9 cellular contexts compared by ENCODE assay signal in genomic region chr2:203804070-203804469, GRCh38.
DNase-seq lines count a peak whose midpoint lies in the region; ATAC-seq, FAIRE-seq and TF ChIP-seq lines count a peak whose summit lies in the region.
"Had no signal": no experiment of that assay in that cellular context is flagged by ENCODE, and none has a peak within 500 bp of the region (broad histone marks: within the 10 kb centered on the region; RNA-seq: fewer than 3 reads in every experiment).

No MANE protein-coding gene starts in this region.

- H3K36me3 ChIP-seq in vagina: no peaks in the 10 kb centered on the region
- H3K36me3 ChIP-seq in endodermal cell (ENCODE audit: control insufficient read depth, insufficient read depth, low read length): no peaks in the 10 kb centered on the region

- H3K4me3 ChIP-seq in foreskin fibroblast (ENCODE audit: low read depth in 1 of 2, low read length in 2 of 2) (no peak overlapping the region), vagina (no peak overlapping the region), endodermal cell (ENCODE audit: low read length) (no peak overlapping the region)

- no peaks in the 10 kb centered on the region for H3K9me3 ChIP-seq in vagina
- H3K9me3 ChIP-seq in endodermal cell (ENCODE audit: control insufficient read depth, low read length): peaks cover 6% of the 10 kb centered on the region

- no peak overlapping the region for H3K9ac ChIP-seq in endodermal cell (ENCODE audit: extremely low read depth, low read length, poor library complexity, severe bottlenecking)

- peak overlapping the region; percentile 52 for H3K27ac Mint-ChIP-seq in activated CD8-positive, alpha-beta T cell treated with anti-CD3 and anti-CD28 coated beads, Interleukin-2, amount 10 ng/mL, durations not matched to agents 7 days and 5 days
- H3K27ac Mint-ChIP-seq in endodermal cell: no peak overlapping the region

- H3K27me3 Mint-ChIP-seq in activated CD8-positive, alpha-beta T cell treated with anti-CD3 and anti-CD28 coated beads, Interleukin-2, amount 10 ng/mL, durations not matched to agents 7 days and 5 days (ENCODE audit: low read depth): no peaks in the 10 kb centered on the region
- peaks cover 2% of the 10 kb centered on the region for H3K27me3 Mint-ChIP-seq in endodermal cell (ENCODE audit: insufficient read depth)

- H3K27me3 ChIP-seq in vagina: no peaks in the 10 kb centered on the region
- H3K27me3 ChIP-seq in endodermal cell (ENCODE audit: control insufficient read depth, insufficient read depth, low read length, poor library complexity, severe bottlenecking): no peaks in the 10 kb centered on the region

- intact Hi-C loops in vagina (cut with DNase I): no loop called here

- CTCF ChIA-PET in activated CD8-positive, alpha-beta T cell treated with anti-CD3 and anti-CD28 coated beads, Interleukin-2, amount 10 ng/mL, durations not matched to agents 7 days and 5 days (lab: Charles Lee): interaction anchor here (0.9 to 3.4 kb wide), 7 partner anchors 8 to 94 kb away, joined by 3 to 36 read pairs (median 5); no protein-coding TSS in a partner anchor

- peak; percentile 46 for DNase-seq in H54 (ENCODE audit: insufficient read length, low spot score)
- DNase-seq in activated CD8-positive, alpha-beta T cell treated with anti-CD3 and anti-CD28 coated beads, Interleukin-2, amount 10 ng/mL, durations not matched to agents 7 days and 5 days: peak; percentile 49
- DNase-seq in foreskin fibroblast: peak; percentile 94 to 95
- peak in 2 of 3 donors; percentile 29 to 51 for DNase-seq in stimulated activated CD4-positive, alpha-beta T cell treated with anti-CD3 and anti-CD28 coated beads, TNF-alpha, amount 100 ng/mL, for 48 hours (ENCODE audit: low read depth in 3 of 3)
- no peak for DNase-seq in vagina (ENCODE audit: extremely low spot score in 2 of 2)
- no peak for DNase-seq in NCI-H1694 treated with DMSO at 0.1 percent for 48 hours (lab: John Stamatoyannopoulos, UW)
- DNase-seq in endodermal cell: no peak
- no peak for DNase-seq in GM19240 (ENCODE audit: insufficient read length, low spot score)

- TF ChIP-seq POLR2A in H54 (IDR thresholded peaks at IDR 0.05; ENCODE audit: low read depth, low read length) (no peak), vagina (IDR thresholded peaks at IDR 0.05) (no peak)

- no peak overlapping the region for H3K27ac ChIP-seq in vagina
- H3K27ac ChIP-seq in endodermal cell (ENCODE audit: low read depth, low read length): no peak overlapping the region

- H3K4me3 Mint-ChIP-seq in activated CD8-positive, alpha-beta T cell treated with anti-CD3 and anti-CD28 coated beads, Interleukin-2, amount 10 ng/mL, durations not matched to agents 7 days and 5 days: peak overlapping the region; percentile 16
- H3K4me3 Mint-ChIP-seq in endodermal cell: no peak overlapping the region

- H3K36me3 Mint-ChIP-seq in activated CD8-positive, alpha-beta T cell treated with anti-CD3 and anti-CD28 coated beads, Interleukin-2, amount 10 ng/mL, durations not matched to agents 7 days and 5 days (ENCODE audit: low read depth): peaks cover 30% of the 10 kb centered on the region
- no peaks in the 10 kb centered on the region for H3K36me3 Mint-ChIP-seq in endodermal cell (ENCODE audit: low read depth)

- TF ChIP-seq CTCF in foreskin fibroblast (IDR thresholded peaks at IDR 0.05; ENCODE audit: low read depth, low read length): no peak
- TF ChIP-seq CTCF in vagina (IDR thresholded peaks at IDR 0.05): no peak
- TF ChIP-seq CTCF in endodermal cell (conservative IDR thresholded peaks at IDR 0.05): no peak

- peak; percentile 77 for ATAC-seq in activated CD8-positive, alpha-beta T cell treated with anti-CD3 and anti-CD28 coated beads, Interleukin-2, amount 10 ng/mL, durations not matched to agents 7 days and 5 days

- H3K9me3 Mint-ChIP-seq in activated CD8-positive, alpha-beta T cell treated with anti-CD3 and anti-CD28 coated beads, Interleukin-2, amount 10 ng/mL, durations not matched to agents 7 days and 5 days (ENCODE audit: insufficient read depth): peaks cover 15% of the 10 kb centered on the region
- peaks cover 4% of the 10 kb centered on the region for H3K9me3 Mint-ChIP-seq in endodermal cell

- WGBS in endodermal cell (ENCODE audit: insufficient coverage in 1 of 2, insufficient read length in 1 of 2), 2 experiments: 68 to 85% methylated on average over 4 of the region's 4 CpGs

- no peaks in the 10 kb centered on the region for H3K4me1 ChIP-seq in vagina
- H3K4me1 ChIP-seq in endodermal cell (ENCODE audit: control insufficient read depth, insufficient read depth, low read length): no peaks in the 10 kb centered on the region

- POLR2A ChIA-PET in activated CD8-positive, alpha-beta T cell treated with anti-CD3 and anti-CD28 coated beads, Interleukin-2, amount 10 ng/mL, durations not matched to agents 7 days and 5 days (lab: Charles Lee): interaction anchor here (0.7 to 2.6 kb wide), 8 partner anchors 64 to 1168 kb away, joined by 3 to 15 read pairs (median 4); partner anchors contain the start of gene CD28

- peaks cover 63% of the 10 kb centered on the region for H3K4me1 Mint-ChIP-seq in activated CD8-positive, alpha-beta T cell treated with anti-CD3 and anti-CD28 coated beads, Interleukin-2, amount 10 ng/mL, durations not matched to agents 7 days and 5 days (ENCODE audit: low read depth)
- no peaks in the 10 kb centered on the region for H3K4me1 Mint-ChIP-seq in endodermal cell

- peak; percentile 97 for FAIRE-seq in H54 (lab: Jason Lieb, UNC)
- FAIRE-seq: small intestine had no signal

Comparison
In these comparisons a context has a peak if more than half of its experiments do, and no peak if none do; other contexts are left out.
1. DNase-seq: peak in H54 (single experiment), activated CD8-positive, alpha-beta T cell treated with anti-CD3 and anti-CD28 coated beads, Interleukin-2, amount 10 ng/mL, durations not matched to agents 7 days and 5 days (single experiment), foreskin fibroblast (2 of 2) and stimulated activated CD4-positive, alpha-beta T cell treated with anti-CD3 and anti-CD28 coated beads, TNF-alpha, amount 100 ng/mL, for 48 hours (2 of 3); none in vagina (0 of 2), NCI-H1694 treated with DMSO at 0.1 percent for 48 hours (single experiment), endodermal cell (single experiment) and GM19240 (single experiment).